1 cellular context compared by ENCODE assay signal in the genomic region with DNA sequence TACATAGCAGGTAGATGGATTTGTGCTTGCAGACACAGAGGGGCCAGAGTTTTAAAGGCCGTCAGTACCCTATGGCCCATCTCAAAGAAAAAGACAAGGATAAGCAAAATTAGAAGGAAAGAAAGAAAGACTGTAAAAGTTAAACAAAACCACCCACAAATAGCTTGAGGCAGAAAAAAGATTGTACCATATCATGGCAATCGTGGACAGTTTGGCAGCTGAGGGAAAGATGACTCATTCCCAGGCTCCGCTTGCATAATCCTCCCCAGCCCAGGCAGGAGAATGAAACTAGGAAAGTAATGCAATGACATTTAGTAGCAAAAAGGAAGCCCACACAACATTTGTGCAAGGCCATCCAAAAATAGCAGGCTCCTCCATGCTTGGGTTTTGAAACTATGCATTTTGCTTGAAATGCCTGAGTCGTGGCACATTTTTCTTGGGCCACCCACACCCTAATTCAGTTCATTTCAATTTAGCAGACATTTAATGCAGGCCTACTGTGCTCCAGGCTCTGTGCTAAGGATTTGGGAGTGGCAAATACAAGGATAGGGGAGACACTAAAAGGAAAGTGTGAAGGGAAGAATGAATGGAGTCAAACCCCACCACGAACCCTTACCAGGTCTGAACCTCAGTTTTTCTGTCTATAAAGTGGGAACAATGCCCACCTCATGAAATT.
TF ChIP-seq lines count a peak whose summit lies in the region.

No MANE protein-coding gene starts in this region.

TF ChIP-seq in K562, 482 proteins besides CTCF, POLR2A, EP300 and RAD21 (continued from another document and continues in another):
- TF ChIP-seq, protein P1, sequence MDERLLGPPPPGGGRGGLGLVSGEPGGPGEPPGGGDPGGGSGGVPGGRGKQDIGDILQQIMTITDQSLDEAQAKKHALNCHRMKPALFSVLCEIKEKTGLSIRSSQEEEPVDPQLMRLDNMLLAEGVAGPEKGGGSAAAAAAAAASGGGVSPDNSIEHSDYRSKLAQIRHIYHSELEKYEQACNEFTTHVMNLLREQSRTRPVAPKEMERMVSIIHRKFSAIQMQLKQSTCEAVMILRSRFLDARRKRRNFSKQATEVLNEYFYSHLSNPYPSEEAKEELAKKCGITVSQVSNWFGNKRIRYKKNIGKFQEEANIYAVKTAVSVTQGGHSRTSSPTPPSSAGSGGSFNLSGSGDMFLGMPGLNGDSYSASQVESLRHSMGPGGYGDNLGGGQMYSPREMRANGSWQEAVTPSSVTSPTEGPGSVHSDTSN (CRISPR knock-in tag; IDR thresholded peaks at IDR 0.05; ENCODE audit: low read depth), result no peak
- TF ChIP-seq, protein P1 (tag; conservative IDR thresholded peaks at IDR 0.05; ENCODE audit: low read depth), result 0 out of 2 replicates have a peak, but pooled peaks have one; percentile 48
- TF ChIP-seq KLF13 (tag; IDR thresholded peaks at IDR 0.05; ENCODE audit: borderline replicate concordance, low read depth), result no peak
- peak; percentile 67 for TF ChIP-seq MTA1 (IDR thresholded peaks at IDR 0.05; ENCODE audit: borderline replicate concordance)
- TF ChIP-seq SNAPC5 (CRISPR knock-in tag; IDR thresholded peaks at IDR 0.05), result no peak
- TF ChIP-seq MTA2 (IDR thresholded peaks at IDR 0.05; ENCODE audit: low read depth), result peak; percentile 22; the same call in 1 of the 2 replicates
- peak; percentile 71 for TF ChIP-seq HDAC2 (IDR thresholded peaks at IDR 0.05)
- TF ChIP-seq ZNF184 (CRISPR knock-in tag; IDR thresholded peaks at IDR 0.05), result no peak
- peak; percentile 76 for TF ChIP-seq MEIS2 (IDR thresholded peaks at IDR 0.05; ENCODE audit: partially characterized antibody)
- TF ChIP-seq CBFA2T2 (conservative IDR thresholded peaks at IDR 0.05), result peak; percentile 33
- TF ChIP-seq MYNN (IDR thresholded peaks at IDR 0.05), result peak; percentile 73; the same call in 1 of the 2 replicates
- TF ChIP-seq MYNN (CRISPR knock-in tag; IDR thresholded peaks at IDR 0.05), result no peak
- TF ChIP-seq SMARCA4 (IDR thresholded peaks at IDR 0.05), result peak; percentile 98
- TF ChIP-seq HDGF (IDR thresholded peaks at IDR 0.05), result 0 out of 2 replicates have a peak, but pooled peaks have one; percentile 24
- TF ChIP-seq ZKSCAN1 (IDR thresholded peaks at IDR 0.05; ENCODE audit: low read depth, low read length), result peak; percentile 91
- peak; percentile 74 for TF ChIP-seq FOS (IDR thresholded peaks at IDR 0.05; ENCODE audit: extremely low read depth, insufficient read length)
- peak in 1 of 2 experiments; percentile 60; a peak in 2 of 4 replicates for TF ChIP-seq HDAC1 (IDR thresholded peaks at IDR 0.05)
- TF ChIP-seq, protein P2, sequence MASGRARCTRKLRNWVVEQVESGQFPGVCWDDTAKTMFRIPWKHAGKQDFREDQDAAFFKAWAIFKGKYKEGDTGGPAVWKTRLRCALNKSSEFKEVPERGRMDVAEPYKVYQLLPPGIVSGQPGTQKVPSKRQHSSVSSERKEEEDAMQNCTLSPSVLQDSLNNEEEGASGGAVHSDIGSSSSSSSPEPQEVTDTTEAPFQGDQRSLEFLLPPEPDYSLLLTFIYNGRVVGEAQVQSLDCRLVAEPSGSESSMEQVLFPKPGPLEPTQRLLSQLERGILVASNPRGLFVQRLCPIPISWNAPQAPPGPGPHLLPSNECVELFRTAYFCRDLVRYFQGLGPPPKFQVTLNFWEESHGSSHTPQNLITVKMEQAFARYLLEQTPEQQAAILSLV (tag; IDR thresholded peaks at IDR 0.05), result peak; percentile 69; the same call in 1 of the 2 replicates
- TF ChIP-seq SP1 (CRISPR knock-in tag; IDR thresholded peaks at IDR 0.05), result 0 out of 2 replicates have a peak, but pooled peaks have one; percentile 8
- TF ChIP-seq, protein P3, sequence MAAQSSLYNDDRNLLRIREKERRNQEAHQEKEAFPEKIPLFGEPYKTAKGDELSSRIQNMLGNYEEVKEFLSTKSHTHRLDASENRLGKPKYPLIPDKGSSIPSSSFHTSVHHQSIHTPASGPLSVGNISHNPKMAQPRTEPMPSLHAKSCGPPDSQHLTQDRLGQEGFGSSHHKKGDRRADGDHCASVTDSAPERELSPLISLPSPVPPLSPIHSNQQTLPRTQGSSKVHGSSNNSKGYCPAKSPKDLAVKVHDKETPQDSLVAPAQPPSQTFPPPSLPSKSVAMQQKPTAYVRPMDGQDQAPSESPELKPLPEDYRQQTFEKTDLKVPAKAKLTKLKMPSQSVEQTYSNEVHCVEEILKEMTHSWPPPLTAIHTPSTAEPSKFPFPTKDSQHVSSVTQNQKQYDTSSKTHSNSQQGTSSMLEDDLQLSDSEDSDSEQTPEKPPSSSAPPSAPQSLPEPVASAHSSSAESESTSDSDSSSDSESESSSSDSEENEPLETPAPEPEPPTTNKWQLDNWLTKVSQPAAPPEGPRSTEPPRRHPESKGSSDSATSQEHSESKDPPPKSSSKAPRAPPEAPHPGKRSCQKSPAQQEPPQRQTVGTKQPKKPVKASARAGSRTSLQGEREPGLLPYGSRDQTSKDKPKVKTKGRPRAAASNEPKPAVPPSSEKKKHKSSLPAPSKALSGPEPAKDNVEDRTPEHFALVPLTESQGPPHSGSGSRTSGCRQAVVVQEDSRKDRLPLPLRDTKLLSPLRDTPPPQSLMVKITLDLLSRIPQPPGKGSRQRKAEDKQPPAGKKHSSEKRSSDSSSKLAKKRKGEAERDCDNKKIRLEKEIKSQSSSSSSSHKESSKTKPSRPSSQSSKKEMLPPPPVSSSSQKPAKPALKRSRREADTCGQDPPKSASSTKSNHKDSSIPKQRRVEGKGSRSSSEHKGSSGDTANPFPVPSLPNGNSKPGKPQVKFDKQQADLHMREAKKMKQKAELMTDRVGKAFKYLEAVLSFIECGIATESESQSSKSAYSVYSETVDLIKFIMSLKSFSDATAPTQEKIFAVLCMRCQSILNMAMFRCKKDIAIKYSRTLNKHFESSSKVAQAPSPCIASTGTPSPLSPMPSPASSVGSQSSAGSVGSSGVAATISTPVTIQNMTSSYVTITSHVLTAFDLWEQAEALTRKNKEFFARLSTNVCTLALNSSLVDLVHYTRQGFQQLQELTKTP (IDR thresholded peaks at IDR 0.05; ENCODE audit: low read depth in 1 of 2, partially characterized antibody in 2 of 2), result peak in 1 of 2 experiments; percentile 58
- peak; percentile 88; the same call in 1 of the 2 replicates for TF ChIP-seq ARID3A (IDR thresholded peaks at IDR 0.05; ENCODE audit: borderline replicate concordance, low read depth, low read length)
- TF ChIP-seq CBFA2T3 (IDR thresholded peaks at IDR 0.05), result peak; percentile 69
- TF ChIP-seq BDP1 (IDR thresholded peaks at IDR 0.05; ENCODE audit: insufficient read depth, insufficient read length), result no peak
- TF ChIP-seq, protein P4, sequence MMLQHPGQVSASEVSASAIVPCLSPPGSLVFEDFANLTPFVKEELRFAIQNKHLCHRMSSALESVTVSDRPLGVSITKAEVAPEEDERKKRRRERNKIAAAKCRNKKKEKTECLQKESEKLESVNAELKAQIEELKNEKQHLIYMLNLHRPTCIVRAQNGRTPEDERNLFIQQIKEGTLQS (IDR thresholded peaks at IDR 0.05), result peak; percentile 100
- TF ChIP-seq, protein P4 (CRISPR knock-in tag; conservative IDR thresholded peaks at IDR 0.05), result peak; percentile 98
- peak; percentile 88 for TF ChIP-seq MEF2A (IDR thresholded peaks at IDR 0.05; ENCODE audit: control insufficient read depth, low read depth, low read length)
- peak; percentile 71 for TF ChIP-seq NEUROD1 (IDR thresholded peaks at IDR 0.05; ENCODE audit: borderline replicate concordance, low read depth, low read length, partially characterized antibody)
- peak; percentile 23; the same call in 1 of the 2 replicates for TF ChIP-seq CXXC5 (CRISPR knock-in tag; IDR thresholded peaks at IDR 0.05)
- TF ChIP-seq ADNP (tag; IDR thresholded peaks at IDR 0.05), result peak; percentile 93
- peak; percentile 77 for TF ChIP-seq NFIC (IDR thresholded peaks at IDR 0.05)
- TF ChIP-seq SMARCC2 (IDR thresholded peaks at IDR 0.05; ENCODE audit: low read depth), result peak; percentile 90
- TF ChIP-seq CTBP1 (IDR thresholded peaks at IDR 0.05; ENCODE audit: borderline replicate concordance), result peak; percentile 21; the same call in 1 of the 2 replicates
- peak; percentile 64 to 79; a peak in 3 of 4 replicates for TF ChIP-seq TRIM24 (IDR thresholded peaks at IDR 0.05)
- TF ChIP-seq MAFG (tag; conservative IDR thresholded peaks at IDR 0.05), result peak; percentile 62
- TF ChIP-seq NR2C2 (CRISPR knock-in tag; IDR thresholded peaks at IDR 0.05), result no peak
- TF ChIP-seq NR2C2 (tag; IDR thresholded peaks at IDR 0.05), result peak; percentile 39; the same call in 1 of the 2 replicates
- TF ChIP-seq RNF2 (IDR thresholded peaks at IDR 0.05), result peak; percentile 62; the same call in 1 of the 2 replicates
- 0 out of 2 replicates have a peak, but pooled peaks have one; percentile 32 for TF ChIP-seq EGR1 (conservative IDR thresholded peaks at IDR 0.05)
- peak; percentile 55 for TF ChIP-seq NCOR1 (IDR thresholded peaks at IDR 0.05)
- TF ChIP-seq GATAD2A (IDR thresholded peaks at IDR 0.05), result peak; percentile 25; the same call in 1 of the 2 replicates
- no peak for TF ChIP-seq PCBP2 (IDR thresholded peaks at IDR 0.05; ENCODE audit: low read depth, low read length, poor library complexity, severe bottlenecking)
- TF ChIP-seq CEBPG (CRISPR knock-in tag; IDR thresholded peaks at IDR 0.05), result peak; percentile 96
- peak; percentile 97 to 98 for TF ChIP-seq CEBPG (tag; conservative IDR thresholded peaks at IDR 0.05 in 1 of 2, IDR thresholded peaks at IDR 0.05 in 1 of 2)
- peak; percentile 100 for TF ChIP-seq JUND (IDR thresholded peaks at IDR 0.05; ENCODE audit: borderline replicate concordance, low read depth, low read length)
- peak; percentile 100 for TF ChIP-seq JUND (tag; IDR thresholded peaks at IDR 0.05; ENCODE audit: borderline replicate concordance, low read depth, low read length)
- no peak; the same call in 1 of the 2 replicates for TF ChIP-seq TAL1 (IDR thresholded peaks at IDR 0.05)
- TF ChIP-seq, protein P5, sequence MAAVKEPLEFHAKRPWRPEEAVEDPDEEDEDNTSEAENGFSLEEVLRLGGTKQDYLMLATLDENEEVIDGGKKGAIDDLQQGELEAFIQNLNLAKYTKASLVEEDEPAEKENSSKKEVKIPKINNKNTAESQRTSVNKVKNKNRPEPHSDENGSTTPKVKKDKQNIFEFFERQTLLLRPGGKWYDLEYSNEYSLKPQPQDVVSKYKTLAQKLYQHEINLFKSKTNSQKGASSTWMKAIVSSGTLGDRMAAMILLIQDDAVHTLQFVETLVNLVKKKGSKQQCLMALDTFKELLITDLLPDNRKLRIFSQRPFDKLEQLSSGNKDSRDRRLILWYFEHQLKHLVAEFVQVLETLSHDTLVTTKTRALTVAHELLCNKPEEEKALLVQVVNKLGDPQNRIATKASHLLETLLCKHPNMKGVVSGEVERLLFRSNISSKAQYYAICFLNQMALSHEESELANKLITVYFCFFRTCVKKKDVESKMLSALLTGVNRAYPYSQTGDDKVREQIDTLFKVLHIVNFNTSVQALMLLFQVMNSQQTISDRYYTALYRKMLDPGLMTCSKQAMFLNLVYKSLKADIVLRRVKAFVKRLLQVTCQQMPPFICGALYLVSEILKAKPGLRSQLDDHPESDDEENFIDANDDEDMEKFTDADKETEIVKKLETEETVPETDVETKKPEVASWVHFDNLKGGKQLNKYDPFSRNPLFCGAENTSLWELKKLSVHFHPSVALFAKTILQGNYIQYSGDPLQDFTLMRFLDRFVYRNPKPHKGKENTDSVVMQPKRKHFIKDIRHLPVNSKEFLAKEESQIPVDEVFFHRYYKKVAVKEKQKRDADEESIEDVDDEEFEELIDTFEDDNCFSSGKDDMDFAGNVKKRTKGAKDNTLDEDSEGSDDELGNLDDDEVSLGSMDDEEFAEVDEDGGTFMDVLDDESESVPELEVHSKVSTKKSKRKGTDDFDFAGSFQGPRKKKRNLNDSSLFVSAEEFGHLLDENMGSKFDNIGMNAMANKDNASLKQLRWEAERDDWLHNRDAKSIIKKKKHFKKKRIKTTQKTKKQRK (IDR thresholded peaks at IDR 0.05; ENCODE audit: borderline replicate concordance, low read depth, low read length), result no peak
- peak; percentile 99 for TF ChIP-seq DPF2 (IDR thresholded peaks at IDR 0.05)
- peak; percentile 93 for TF ChIP-seq RBM25 (IDR thresholded peaks at IDR 0.05; ENCODE audit: low read depth, low read length, severe bottlenecking)
- peak; percentile 86 for TF ChIP-seq TAF9B (IDR thresholded peaks at IDR 0.05; ENCODE audit: partially characterized antibody)
- TF ChIP-seq SMAD1 (IDR thresholded peaks at IDR 0.05; ENCODE audit: low read depth, low read length, partially characterized antibody), result peak; percentile 94
- peak; percentile 87; the same call in 1 of the 2 replicates for TF ChIP-seq NBN (IDR thresholded peaks at IDR 0.05; ENCODE audit: low read depth)
